24 cellular contexts compared by ENCODE assay signal in the genomic region with DNA sequence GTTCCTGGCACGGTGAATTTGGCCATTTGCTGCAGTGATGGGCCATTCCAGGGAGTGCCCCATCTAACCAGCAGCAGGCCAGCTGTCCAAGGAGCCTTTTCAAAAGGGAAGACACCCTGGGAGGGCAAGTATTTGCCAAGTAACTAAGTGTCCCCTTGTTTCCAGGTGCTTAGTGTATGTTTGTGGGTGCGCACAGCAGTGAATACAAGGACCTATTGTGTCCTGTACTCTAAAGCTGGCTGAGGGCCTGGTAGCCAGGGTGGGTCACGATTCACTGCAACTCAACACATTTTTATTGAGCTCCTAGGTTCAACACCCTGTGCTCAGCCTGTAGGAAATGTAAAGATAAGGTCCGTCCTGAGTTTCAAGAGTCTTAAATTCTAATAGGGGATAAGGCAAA.
DNase-seq lines count a peak whose midpoint lies in the region; ATAC-seq, FAIRE-seq and TF ChIP-seq lines count a peak whose summit lies in the region.
"Had no signal": no experiment of that assay in that cellular context is flagged by ENCODE, and none has a peak within 500 bp of the region (broad histone marks: within the 10 kb centered on the region; RNA-seq: fewer than 3 reads in every experiment).

No MANE protein-coding gene starts in this region.

- no peaks in the 10 kb centered on the region for H3K79me2 ChIP-seq in H1 (ENCODE audit: control insufficient read depth in 1 of 2, insufficient read depth in 2 of 2, low read length in 2 of 2)

- no peak for TF ChIP-seq CTCF in H1 (IDR thresholded peaks at IDR 0.05; ENCODE audit: control extremely low read depth in 1 of 3, insufficient read depth in 1 of 3, low read depth in 1 of 3, low read length in 3 of 3)
- no peak for TF ChIP-seq CTCF in mucosa of descending colon (IDR thresholded peaks at IDR 0.05)
- no peak for TF ChIP-seq CTCF in thyroid gland (IDR thresholded peaks at IDR 0.05)

- H4K20me1 ChIP-seq in H1 (replicated peaks in 1 of 2; ENCODE audit: control insufficient read depth in 1 of 2, insufficient read depth in 2 of 2, low read length in 2 of 2) = no peaks in the 10 kb centered on the region

- no peak overlapping the region for H2BK12ac ChIP-seq in H1 (ENCODE audit: low read depth, low read length)

- WGBS in H1 (ENCODE audit: extremely low coverage in 1 of 2, insufficient coverage in 1 of 2, insufficient read length in 1 of 2, insufficient replicate concordance in 2 of 2, low coverage in 1 of 2, low lambda C conversion rate in 2 of 2, missing lambda C conversion rate in 1 of 2), 2 experiments = 96% methylated on average over 4 of the region's 4 CpGs; no CpG with 5 or more reads in 1 of the 2 experiments
- WGBS in thyroid gland, 2 donors = 20 to 41% methylated on average over 4 of the region's 4 CpGs

- no peak overlapping the region for H4K8ac ChIP-seq in H1 (ENCODE audit: extremely low read depth, insufficient read depth, low read length)

- H3K36me3 ChIP-seq in H1 (ENCODE audit: control insufficient read depth in 2 of 4, insufficient read depth in 4 of 4, low read length in 3 of 4) (no peaks in the 10 kb centered on the region), mucosa of descending colon (ENCODE audit: low read depth) (no peaks in the 10 kb centered on the region), thyroid gland (no peaks in the 10 kb centered on the region)

- H3K4me1 ChIP-seq in H1 (replicated peaks in 1 of 4; ENCODE audit: control insufficient read depth in 3 of 4, insufficient read depth in 4 of 4, low read length in 3 of 4) (peaks cover 0 to 4% (median 1%) of the 10 kb centered on the region in 4 experiments; a peak in 3 of 7 replicates), mucosa of descending colon (ENCODE audit: low read depth) (peaks cover 14% of the 10 kb centered on the region), thyroid gland (peaks cover 50 to 54% of the 10 kb centered on the region in 2 donors)

- H2BK120ac ChIP-seq in H1 (replicated peaks; ENCODE audit: low read depth, low read length) = no peak overlapping the region

- peak; percentile 13 for DNase-seq in NCI-H1092 (lab: John Stamatoyannopoulos, UW)
- no peak for DNase-seq in H1 (ENCODE audit: low read depth in 1 of 2, low spot score in 2 of 2)
- peak; percentile 59 to 76 (median 68) for DNase-seq in mucosa of descending colon
- peak; percentile 74 to 79 for DNase-seq in thyroid gland
- DNase-seq in amygdala (lab: John Stamatoyannopoulos, UW) = no peak
- DNase-seq in AG20443 (ENCODE audit: low spot score) = no peak
- no peak for DNase-seq in dedifferentiated amniotic fluid mesenchymal stem cell (ENCODE audit: extremely low spot score)
- DNase-seq: activated naive CD4-positive, alpha-beta T cell treated with anti-CD3 and anti-CD28 coated beads for 36 hours; activated T-cell treated with anti-CD3 and anti-CD28 coated beads, Interleukin-2, amount 50 U/mL, for 24 hours; CD4-positive, alpha-beta memory T cell; DMS53; foreskin melanocyte; kidney; mesenchymal stem cell; naive thymus-derived CD8-positive, alpha-beta T cell; NCI-H187; NCI-H510A; RPMI8226; stimulated activated CD4-positive, alpha-beta T cell treated with anti-CD3 and anti-CD28 coated beads, Interleukin-12 subunit alpha, Interleukin-12 subunit beta, amount 100 ng/mL, for 4 hours had no signal

- no peak for TF ChIP-seq RAD21 in H1 (IDR thresholded peaks at IDR 0.05 in 1 of 2, conservative IDR thresholded peaks at IDR 0.05 in 1 of 2; ENCODE audit: low read depth in 2 of 2, low read length in 2 of 2)

- no peak overlapping the region for H2BK15ac ChIP-seq in H1 (ENCODE audit: low read length)

- no peak overlapping the region for H3K18ac ChIP-seq in H1 (ENCODE audit: extremely low read depth, low read length)

- no peaks in the 10 kb centered on the region for H3K23me2 ChIP-seq in H1 (ENCODE audit: low read depth, low read length)

- intact Hi-C loops in mucosa of descending colon (cut with DNase I, micrococcal nuclease) = no loop called here
- intact Hi-C loops in thyroid gland (cut with DNase I) = no loop called here

- no peak for FAIRE-seq in H1 (lab: Jason Lieb, UNC)
- FAIRE-seq: GM12891, GM19239, K562, kidney had no signal

- no peak overlapping the region for H4K5ac ChIP-seq in H1 (ENCODE audit: insufficient read length, low read depth, low read length)

- ATAC-seq in mucosa of descending colon = peak; percentile 91
- ATAC-seq: activated CD4-positive, CD25-positive, alpha-beta regulatory T cell treated with anti-CD3 and anti-CD28 coated beads, Interleukin-2, amount 50 U/mL, for 24 hours; K562; naive thymus-derived CD8-positive, alpha-beta T cell had no signal

- no peak overlapping the region for H3K14ac ChIP-seq in H1 (ENCODE audit: insufficient read length)

- no peak for TF ChIP-seq POLR2A in H1 (IDR thresholded peaks at IDR 0.05; ENCODE audit: control extremely low read depth in 1 of 2, low read depth in 2 of 2, low read length in 2 of 2)
- TF ChIP-seq POLR2A in thyroid gland (IDR thresholded peaks at IDR 0.05) = no peak

- no peak overlapping the region for H3K56ac ChIP-seq in H1 (replicated peaks; ENCODE audit: insufficient read length, low read depth, low read length)

- no peak overlapping the region for H3K9ac ChIP-seq in H1 (replicated peaks in 1 of 4; ENCODE audit: extremely low read depth in 1 of 4, low read depth in 3 of 4, low read length in 3 of 4)

- H4K91ac ChIP-seq in H1 (replicated peaks; ENCODE audit: insufficient read length, low read length) = no peak overlapping the region

- H2BK5ac ChIP-seq in H1 (ENCODE audit: low read depth, low read length) = no peak overlapping the region

- H3K27ac ChIP-seq in H1 (ENCODE audit: low read depth, low read length) = no peak overlapping the region
- peak overlapping the region; percentile 9 to 43 (median 15) for H3K27ac ChIP-seq in thyroid gland
- H3K27ac ChIP-seq: epithelial cell of prostate had no signal

- H3K27me3 ChIP-seq in H1 (replicated peaks in 1 of 4; ENCODE audit: control insufficient read depth in 3 of 4, extremely low read depth in 1 of 4, insufficient read depth in 3 of 4, low read length in 3 of 4) (no peaks in the 10 kb centered on the region), thyroid gland (no peaks in the 10 kb centered on the region)

- no peak overlapping the region for H3K23ac ChIP-seq in H1 (ENCODE audit: insufficient read length)

- no peak overlapping the region for H3K4ac ChIP-seq in H1 (replicated peaks; ENCODE audit: insufficient read length, low read depth, low read length)

- no peak for TF ChIP-seq EP300 in H1 (IDR thresholded peaks at IDR 0.05; ENCODE audit: borderline replicate concordance in 1 of 2, low read depth in 2 of 2, low read length in 2 of 2)

- CTCF ChIA-PET in H1 (lab: Charles Lee; ENCODE audit: partially characterized antibody) = interaction anchor here (0.8 to 1.2 kb wide), 2 partner anchors 15 to 117 kb away, joined by 3 to 4 read pairs; no protein-coding TSS in a partner anchor

- H3K4me3 ChIP-seq in H1 (ENCODE audit: extremely low read depth in 1 of 4, insufficient read depth in 2 of 4, low read depth in 3 of 4, low read length in 4 of 4) = no peak overlapping the region
- no peak overlapping the region for H3K4me3 ChIP-seq in mucosa of descending colon
- H3K4me3 ChIP-seq in thyroid gland (replicated peaks in 1 of 3) = no peak overlapping the region
- H3K4me3 ChIP-seq: K562 had no signal

- no peak overlapping the region for H3K4me2 ChIP-seq in H1 (ENCODE audit: insufficient read depth in 1 of 2, low read depth in 2 of 2, low read length in 2 of 2)

- H2AFZ ChIP-seq in H1 (ENCODE audit: low read length) = 0 out of 2 replicates have a peak overlapping the region, but pooled peaks have one; percentile 26

- H3K9me3 ChIP-seq in H1 (ENCODE audit: insufficient read depth in 2 of 2, low read depth in 1 of 2, low read length in 1 of 2) (no peaks in the 10 kb centered on the region), mucosa of descending colon (no peaks in the 10 kb centered on the region), thyroid gland (no peaks in the 10 kb centered on the region)

- no peak overlapping the region for H2AK5ac ChIP-seq in H1 (ENCODE audit: low read depth, low read length)

- POLR2A ChIA-PET in H1 (lab: Charles Lee; ENCODE audit: partially characterized antibody) = no interaction called here

- H3K79me1 ChIP-seq in H1 (ENCODE audit: low read depth, low read length) = no peaks in the 10 kb centered on the region

- no peak overlapping the region for H2BK20ac ChIP-seq in H1 (ENCODE audit: low read length)

TF ChIP-seq in H1, 55 proteins besides CTCF, POLR2A, EP300 and RAD21:
- TF ChIP-seq HDAC2 (IDR thresholded peaks at IDR 0.05; ENCODE audit: borderline replicate concordance in 1 of 2, low read depth in 2 of 2, low read length in 2 of 2) (no peak), ASH2L (IDR thresholded peaks at IDR 0.05; ENCODE audit: low read length) (no peak), SAP30 (IDR thresholded peaks at IDR 0.05; ENCODE audit: insufficient read depth, insufficient replicate concordance, low read length) (no peak), ZNF274 (IDR thresholded peaks at IDR 0.05; ENCODE audit: borderline replicate concordance, extremely low read depth, low read length) (no peak), SIN3A (conservative IDR thresholded peaks at IDR 0.05 in 1 of 2, IDR thresholded peaks at IDR 0.05 in 1 of 2; ENCODE audit: low read depth in 1 of 2, low read length in 2 of 2) (no peak)

Comparison
In these comparisons a context has a peak if more than half of its experiments do, and no peak if none do; other contexts are left out.
1. DNase-seq: peak in NCI-H1092 (single experiment), mucosa of descending colon (3 of 3) and thyroid gland (2 of 2); none in H1 (0 of 2), amygdala (0 of 56), AG20443 (single experiment) and dedifferentiated amniotic fluid mesenchymal stem cell (single experiment).